Comparison of ENCODE assay signal across 8 cellular contexts in genomic region chr5:112995764-112996618, GRCh38. TPM values are rescaled to one million over a fixed set of nuclear protein-coding genes. Genes with fewer than 3 reads are reported as not detected.
DNase-seq lines count a peak whose midpoint lies in the region; FAIRE-seq and TF ChIP-seq lines count a peak whose summit lies in the region.

No MANE protein-coding gene starts in this region.

- no peak overlapping the region for H3K4ac ChIP-seq in H9 (ENCODE audit: low read depth, low read length)

- H3K4me1 Mint-ChIP-seq in H9 (peaks cover 6 to 9% of the 10 kb centered on the region in 2 experiments), astrocyte (ENCODE audit: low read depth, unreplicated experiment) (peaks cover 19% of the 10 kb centered on the region)

- H2BK120ac ChIP-seq in H9 (ENCODE audit: low read depth, low read length, poor library complexity, severe bottlenecking) = no peak overlapping the region

- H2BK20ac ChIP-seq in H9 (ENCODE audit: low read depth, low read length, poor library complexity, severe bottlenecking) = no peak overlapping the region

- DNase-seq in H9 (peak; percentile 43), MG63 (peak; percentile 50), T1000 (lab: John Stamatoyannopoulos, UW) (peak; percentile 15), astrocyte (ENCODE audit: low read depth) (no peak), hepatic stellate cell (ENCODE audit: low spot score) (peak; percentile 52), small intestine (peak; percentile 71), DMS153 treated with DMSO at 0.1 percent for 48 hours (lab: John Stamatoyannopoulos, UW; ENCODE audit: unreplicated experiment) (no peak)

- H2AFZ ChIP-seq in H9 (ENCODE audit: low read length) (no peak overlapping the region), astrocyte (ENCODE audit: low read depth, low read length) (no peak overlapping the region)

- no peak overlapping the region for H3K14ac ChIP-seq in H9 (ENCODE audit: insufficient read depth, low read length)

- H3K27me3 ChIP-seq in H9 (ENCODE audit: insufficient read depth, low read length) (no peaks in the 10 kb centered on the region), MG63 (no peaks in the 10 kb centered on the region), astrocyte (ENCODE audit: insufficient read depth, low read length) (no peaks in the 10 kb centered on the region), small intestine (ENCODE audit: control insufficient read depth in 2 of 2, insufficient read depth in 2 of 2, low read length in 2 of 2) (no peaks in the 10 kb centered on the region)

- H3K4me3 Mint-ChIP-seq in H9 (no peak overlapping the region), astrocyte (ENCODE audit: unreplicated experiment) (no peak overlapping the region)

- no peak overlapping the region for H3K56ac ChIP-seq in H9 (ENCODE audit: insufficient read length, low read depth, low read length)

- H3K4me3 ChIP-seq in MG63 = no peak overlapping the region
- no peak overlapping the region for H3K4me3 ChIP-seq in astrocyte (ENCODE audit: insufficient read depth, low read depth, low read length)
- no peak overlapping the region for H3K4me3 ChIP-seq in small intestine (ENCODE audit: low read depth in 1 of 2, low read length in 2 of 2)

- TF ChIP-seq CTCF in GM12872 (IDR thresholded peaks at IDR 0.05; ENCODE audit: insufficient read depth, low read depth, low read length) (peak; percentile 86), H9 (conservative IDR thresholded peaks at IDR 0.05) (peak; percentile 93), astrocyte (IDR thresholded peaks at IDR 0.05; ENCODE audit: insufficient read depth, low read depth, low read length) (peak; percentile 97)

- H3K27ac Mint-ChIP-seq in H9 (no peak overlapping the region), astrocyte (ENCODE audit: unreplicated experiment) (no peak overlapping the region)

- no peaks in the 10 kb centered on the region for H3K4me1 ChIP-seq in H9 (ENCODE audit: insufficient read depth, low read length)
- peaks cover 10% of the 10 kb centered on the region for H3K4me1 ChIP-seq in astrocyte (ENCODE audit: insufficient read depth, low read length)
- H3K4me1 ChIP-seq in small intestine (ENCODE audit: control insufficient read depth in 2 of 2, insufficient read depth in 1 of 2, low read depth in 1 of 2, low read length in 1 of 2) = no peaks in the 10 kb centered on the region

- FAIRE-seq in astrocyte (lab: Jason Lieb, UNC) = peak; percentile 66
- no peak for FAIRE-seq in small intestine (lab: Jason Lieb, UNC)

- no peaks in the 10 kb centered on the region for H4K20me1 ChIP-seq in H9 (ENCODE audit: control insufficient read depth, insufficient read depth, insufficient read length)
- H4K20me1 ChIP-seq in astrocyte (ENCODE audit: insufficient read depth, low read length) = peaks cover 4% of the 10 kb centered on the region

- no peak overlapping the region for H3K23ac ChIP-seq in H9 (ENCODE audit: insufficient read length, low read depth, low read length)

- H3K23me2 ChIP-seq in H9 (ENCODE audit: insufficient read length, low read depth, low read length, poor library complexity, severe bottlenecking) = no peaks in the 10 kb centered on the region

- H3K27ac ChIP-seq in H9 (ENCODE audit: insufficient read length, low read depth, low read length) (no peak overlapping the region), astrocyte (ENCODE audit: low read depth, low read length) (no peak overlapping the region), small intestine (ENCODE audit: low read depth in 1 of 2, low read length in 1 of 2) (no peak overlapping the region)

- H3T11ph ChIP-seq in H9 (ENCODE audit: low read length) = no peak overlapping the region

- no peaks in the 10 kb centered on the region for H3K79me1 ChIP-seq in H9 (ENCODE audit: insufficient read depth, low read depth, low read length, poor library complexity, severe bottlenecking)

- no peak overlapping the region for H3K18ac ChIP-seq in H9 (ENCODE audit: insufficient read length, low read depth, low read length)

- H3K9me3 Mint-ChIP-seq in H9 (no peaks in the 10 kb centered on the region), astrocyte (ENCODE audit: unreplicated experiment) (no peaks in the 10 kb centered on the region)

- H4K5ac ChIP-seq in H9 (ENCODE audit: insufficient read length, low read depth, low read length) = no peak overlapping the region

- H3K36me3 ChIP-seq in MG63 (peaks cover 54% of the 10 kb centered on the region), astrocyte (ENCODE audit: insufficient read depth, low read length) (peaks cover 10% of the 10 kb centered on the region), small intestine (ENCODE audit: control insufficient read depth in 2 of 2, insufficient read depth in 2 of 2, low read length in 2 of 2) (peaks cover 0 to 4% of the 10 kb centered on the region in 2 donors)

- H2BK5ac ChIP-seq in H9 (ENCODE audit: insufficient read length, low read length) = no peak overlapping the region

- no peaks in the 10 kb centered on the region for H3K9me3 ChIP-seq in H9 (ENCODE audit: control insufficient read depth, low read depth, low read length)
- H3K9me3 ChIP-seq in MG63 = no peaks in the 10 kb centered on the region
- H3K9me3 ChIP-seq in astrocyte (ENCODE audit: insufficient read depth, low read depth, low read length) = no peaks in the 10 kb centered on the region
- H3K9me3 ChIP-seq in small intestine (ENCODE audit: control insufficient read depth, low read depth) = no peaks in the 10 kb centered on the region

- no peak overlapping the region for H4K91ac ChIP-seq in H9 (ENCODE audit: insufficient read length, low read depth, low read length)

- no peak overlapping the region for H2AK5ac ChIP-seq in H9 (ENCODE audit: insufficient read length, low read length)

- WGBS in H9 (ENCODE audit: extremely low coverage, insufficient read length, low lambda C conversion rate) = 100% methylated on average over 1 of the region's 7 CpGs
- 24 to 34% (median 25%) methylated on average over 7 of the region's 7 CpGs for WGBS in small intestine, 3 donors

- H3K9ac ChIP-seq in H9 (ENCODE audit: extremely low read depth, insufficient read length, low read length) (no peak overlapping the region), astrocyte (ENCODE audit: low read length) (no peak overlapping the region)

- H3K27me3 Mint-ChIP-seq in H9 (ENCODE audit: low read depth) (no peaks in the 10 kb centered on the region), astrocyte (ENCODE audit: low read depth, unreplicated experiment) (no peaks in the 10 kb centered on the region)

- no peak overlapping the region for H4K8ac ChIP-seq in H9 (replicated peaks; ENCODE audit: insufficient read length, low read depth, low read length)

- H3K36me3 Mint-ChIP-seq in H9 (ENCODE audit: insufficient read depth in 1 of 3, low read depth in 3 of 3) (peaks cover 17 to 48% (median 40%) of the 10 kb centered on the region in 3 experiments; a peak in 6 of 7 replicates), astrocyte (ENCODE audit: low read depth, unreplicated experiment) (peaks cover 4% of the 10 kb centered on the region)

- H2BK15ac ChIP-seq in H9 (ENCODE audit: low read depth, low read length) = no peak overlapping the region

- H3K4me2 ChIP-seq in H9 (ENCODE audit: insufficient read depth, insufficient read length, low read length) = no peak overlapping the region
- H3K4me2 ChIP-seq in astrocyte (ENCODE audit: low read length) = no peak overlapping the region

- no peak overlapping the region for H2BK12ac ChIP-seq in H9 (ENCODE audit: insufficient read length, low read depth, low read length)

- H3K79me2 ChIP-seq in H9 (ENCODE audit: insufficient read depth, low read length) (peaks cover 2% of the 10 kb centered on the region; the same call in 1 of the 2 replicates), astrocyte (ENCODE audit: insufficient read depth, low read length) (peaks cover 56% of the 10 kb centered on the region)

RNA-seq across cellular contexts. Expression of gene DCP2, which starts 19.4 kb away (rescaled TPM):
- 164 and 176 TPM in 2 replicates for total RNA-seq in H9 (2021)
- 12.6 and 34.4 TPM in 2 replicates for total RNA-seq in MG63 (2014; rRNA removed; shearing (Covaris generic); ENCODE audit: low replicate concordance)
- total RNA-seq in astrocyte = 39.8 and 48.9 TPM in 2 replicates
- polyA plus RNA-seq in small intestine = 1 to 10 TPM; 5.6 to 8.1 (median 7.8) TPM

Comparison
In these comparisons a context has a peak if more than half of its experiments do, and no peak if none do; other contexts are left out.
1. DNase-seq: peak in H9 (single experiment), MG63 (single experiment), T1000 (single experiment), hepatic stellate cell (single experiment) and small intestine (single experiment); none in astrocyte (single experiment) and DMS153 treated with DMSO at 0.1 percent for 48 hours (single experiment).
2. Peak in every context shown above with its lines, with median percentiles within 50 percentile points of each other: CTCF ChIP-seq.